In genomic region chr1:209403921-209404320, GRCh38 we compare ENCODE assay signal across 1 cellular context.
TF ChIP-seq lines count a peak whose summit lies in the region.

No MANE protein-coding gene starts in this region.

TF ChIP-seq in GM23338, 12 proteins besides CTCF, POLR2A, EP300 and RAD21 (continued from another document):
- TF ChIP-seq, protein P1, sequence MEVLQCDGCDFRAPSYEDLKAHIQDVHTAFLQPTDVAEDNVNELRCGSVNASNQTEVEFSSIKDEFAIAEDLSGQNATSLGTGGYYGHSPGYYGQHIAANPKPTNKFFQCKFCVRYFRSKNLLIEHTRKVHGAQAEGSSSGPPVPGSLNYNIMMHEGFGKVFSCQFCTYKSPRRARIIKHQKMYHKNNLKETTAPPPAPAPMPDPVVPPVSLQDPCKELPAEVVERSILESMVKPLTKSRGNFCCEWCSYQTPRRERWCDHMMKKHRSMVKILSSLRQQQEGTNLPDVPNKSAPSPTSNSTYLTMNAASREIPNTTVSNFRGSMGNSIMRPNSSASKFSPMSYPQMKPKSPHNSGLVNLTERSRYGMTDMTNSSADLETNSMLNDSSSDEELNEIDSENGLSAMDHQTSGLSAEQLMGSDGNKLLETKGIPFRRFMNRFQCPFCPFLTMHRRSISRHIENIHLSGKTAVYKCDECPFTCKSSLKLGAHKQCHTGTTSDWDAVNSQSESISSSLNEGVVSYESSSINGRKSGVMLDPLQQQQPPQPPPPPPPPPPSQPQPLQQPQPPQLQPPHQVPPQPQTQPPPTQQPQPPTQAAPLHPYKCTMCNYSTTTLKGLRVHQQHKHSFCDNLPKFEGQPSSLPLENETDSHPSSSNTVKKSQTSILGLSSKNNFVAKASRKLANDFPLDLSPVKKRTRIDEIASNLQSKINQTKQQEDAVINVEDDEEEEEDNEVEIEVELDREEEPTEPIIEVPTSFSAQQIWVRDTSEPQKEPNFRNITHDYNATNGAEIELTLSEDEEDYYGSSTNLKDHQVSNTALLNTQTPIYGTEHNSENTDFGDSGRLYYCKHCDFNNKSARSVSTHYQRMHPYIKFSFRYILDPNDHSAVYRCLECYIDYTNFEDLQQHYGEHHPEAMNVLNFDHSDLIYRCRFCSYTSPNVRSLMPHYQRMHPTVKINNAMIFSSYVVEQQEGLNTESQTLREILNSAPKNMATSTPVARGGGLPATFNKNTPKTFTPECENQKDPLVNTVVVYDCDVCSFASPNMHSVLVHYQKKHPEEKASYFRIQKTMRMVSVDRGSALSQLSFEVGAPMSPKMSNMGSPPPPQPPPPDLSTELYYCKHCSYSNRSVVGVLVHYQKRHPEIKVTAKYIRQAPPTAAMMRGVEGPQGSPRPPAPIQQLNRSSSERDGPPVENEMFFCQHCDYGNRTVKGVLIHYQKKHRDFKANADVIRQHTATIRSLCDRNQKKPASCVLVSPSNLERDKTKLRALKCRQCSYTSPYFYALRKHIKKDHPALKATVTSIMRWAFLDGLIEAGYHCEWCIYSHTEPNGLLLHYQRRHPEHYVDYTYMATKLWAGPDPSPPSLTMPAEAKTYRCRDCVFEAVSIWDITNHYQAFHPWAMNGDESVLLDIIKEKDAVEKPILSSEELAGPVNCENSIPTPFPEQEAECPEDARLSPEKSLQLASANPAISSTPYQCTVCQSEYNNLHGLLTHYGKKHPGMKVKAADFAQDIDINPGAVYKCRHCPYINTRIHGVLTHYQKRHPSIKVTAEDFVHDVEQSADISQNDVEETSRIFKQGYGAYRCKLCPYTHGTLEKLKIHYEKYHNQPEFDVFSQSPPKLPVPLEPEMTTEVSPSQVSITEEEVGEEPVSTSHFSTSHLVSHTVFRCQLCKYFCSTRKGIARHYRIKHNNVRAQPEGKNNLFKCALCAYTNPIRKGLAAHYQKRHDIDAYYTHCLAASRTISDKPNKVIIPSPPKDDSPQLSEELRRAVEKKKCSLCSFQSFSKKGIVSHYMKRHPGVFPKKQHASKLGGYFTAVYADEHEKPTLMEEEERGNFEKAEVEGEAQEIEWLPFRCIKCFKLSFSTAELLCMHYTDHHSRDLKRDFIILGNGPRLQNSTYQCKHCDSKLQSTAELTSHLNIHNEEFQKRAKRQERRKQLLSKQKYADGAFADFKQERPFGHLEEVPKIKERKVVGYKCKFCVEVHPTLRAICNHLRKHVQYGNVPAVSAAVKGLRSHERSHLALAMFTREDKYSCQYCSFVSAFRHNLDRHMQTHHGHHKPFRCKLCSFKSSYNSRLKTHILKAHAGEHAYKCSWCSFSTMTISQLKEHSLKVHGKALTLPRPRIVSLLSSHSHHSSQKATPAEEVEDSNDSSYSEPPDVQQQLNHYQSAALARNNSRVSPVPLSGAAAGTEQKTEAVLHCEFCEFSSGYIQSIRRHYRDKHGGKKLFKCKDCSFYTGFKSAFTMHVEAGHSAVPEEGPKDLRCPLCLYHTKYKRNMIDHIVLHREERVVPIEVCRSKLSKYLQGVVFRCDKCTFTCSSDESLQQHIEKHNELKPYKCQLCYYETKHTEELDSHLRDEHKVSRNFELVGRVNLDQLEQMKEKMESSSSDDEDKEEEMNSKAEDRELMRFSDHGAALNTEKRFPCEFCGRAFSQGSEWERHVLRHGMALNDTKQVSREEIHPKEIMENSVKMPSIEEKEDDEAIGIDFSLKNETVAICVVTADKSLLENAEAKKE (CRISPR knock-in tag; IDR thresholded peaks at IDR 0.05) = no peak
- no peak for TF ChIP-seq ZNF331 (CRISPR knock-in tag; IDR thresholded peaks at IDR 0.05; ENCODE audit: low read depth)
- no peak for TF ChIP-seq JUNB (IDR thresholded peaks at IDR 0.05; ENCODE audit: unreplicated experiment)
- no peak for TF ChIP-seq STAT1 (IDR thresholded peaks at IDR 0.05; ENCODE audit: unreplicated experiment)
- no peak for TF ChIP-seq POLR2AphosphoS5 (IDR thresholded peaks at IDR 0.05; ENCODE audit: low read depth)
